ENCODE assay signal across 10 cellular contexts in the genomic region with DNA sequence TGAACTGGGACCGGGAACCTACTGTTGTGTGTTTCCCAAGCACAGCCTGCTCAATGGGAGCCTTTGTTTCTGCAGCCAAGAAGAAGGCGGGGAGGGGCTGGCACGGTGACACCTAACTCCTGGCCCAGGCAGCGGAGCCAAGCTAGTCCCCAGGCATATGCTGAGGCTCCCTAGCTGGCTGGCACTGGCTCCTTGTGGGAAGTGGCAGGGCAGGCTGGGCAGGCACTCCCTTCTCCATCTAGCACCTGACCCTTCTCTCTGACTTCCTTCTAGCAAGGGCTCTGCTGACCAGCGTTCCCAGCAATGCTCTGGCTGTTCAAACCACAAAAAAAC.
A peak's percentile ranks its signal among the peaks of the same experiment; 100 is the strongest.
DNase-seq lines count a peak whose midpoint lies in the region; ATAC-seq and TF ChIP-seq lines count a peak whose summit lies in the region.
"Had no signal": no experiment of that assay in that cellular context is flagged by ENCODE, and none has a peak within 500 bp of the region (broad histone marks: within the 10 kb centered on the region; RNA-seq: fewer than 3 reads in every experiment).

No MANE protein-coding gene starts in this region.

- H3K9ac ChIP-seq in SK-N-SH = no peak overlapping the region

- H2AFZ ChIP-seq in SK-N-SH (ENCODE audit: low read depth) = no peak overlapping the region

- no peak overlapping the region for H3K4me2 ChIP-seq in SK-N-SH

- H3K4me1 ChIP-seq in breast epithelium (peaks cover 0 to 10% of the 10 kb centered on the region in 2 donors), transverse colon (peaks cover 15 to 29% (median 26%) of the 10 kb centered on the region in 4 donors), SK-N-SH (ENCODE audit: control insufficient read depth in 1 of 2, insufficient read depth in 2 of 2, low read depth in 1 of 2, low read length in 1 of 2) (peaks cover 0 to 9% of the 10 kb centered on the region in 2 experiments; a peak in 1 of 4 replicates)

- H3K27ac ChIP-seq in breast epithelium (peak overlapping the region; percentile 86 to 90), transverse colon (peak overlapping the region; percentile 61 to 85 (median 69)), SK-N-SH (ENCODE audit: low read depth in 2 of 2, low read length in 1 of 2) (no peak overlapping the region)

- CTCF ChIA-PET in SK-N-SH (lab: Yijun Ruan, JAX) = interaction anchor here (0.5 to 5.7 kb wide), 24 partner anchors 8 to 1760 kb away, joined by 3 to 39 read pairs (median 4); no protein-coding TSS in a partner anchor

- ATAC-seq in left lobe of liver = peak; percentile 57
- ATAC-seq: activated CD8-positive, alpha-beta memory T cell treated with anti-CD3 and anti-CD28 coated beads, Interleukin-2, amount 10 ng/mL, durations not matched to agents 7 days and 5 days had no signal

- TF ChIP-seq EP300 in transverse colon (IDR thresholded peaks at IDR 0.05; ENCODE audit: low read depth) (no peak), SK-N-SH (IDR thresholded peaks at IDR 0.05; ENCODE audit: borderline replicate concordance in 1 of 2, low read depth in 1 of 2, low read length in 1 of 2) (no peak)

- WGBS in transverse colon (ENCODE audit: low coverage in 1 of 2), 2 donors = 20 to 22% methylated on average over 1 to 5 of the region's 5 CpGs
- 59% methylated on average over 5 of the region's 5 CpGs for WGBS in SK-N-SH (ENCODE audit: low lambda C conversion rate)

- H3K79me2 ChIP-seq in SK-N-SH (ENCODE audit: insufficient read depth) = no peaks in the 10 kb centered on the region

- TF ChIP-seq POLR2A in breast epithelium (IDR thresholded peaks at IDR 0.05) (no peak), transverse colon (IDR thresholded peaks at IDR 0.05) (no peak)

- no peaks in the 10 kb centered on the region for H3K36me3 ChIP-seq in breast epithelium
- H3K36me3 ChIP-seq in transverse colon = no peaks in the 10 kb centered on the region
- no peaks in the 10 kb centered on the region for H3K36me3 ChIP-seq in SK-N-SH (replicated peaks in 1 of 2; ENCODE audit: control insufficient read depth in 1 of 2, insufficient read depth in 2 of 2, low read length in 1 of 2)

- intact Hi-C loops in breast epithelium (cut with DNase I; ENCODE audit: low total_unique reads) = no loop called here
- intact Hi-C loops in transverse colon (cut with DNase I; ENCODE audit: low total_unique reads) = no loop called here
- intact Hi-C loops in posterior vena cava (cut with DNase I) = loop anchor here in 1 of 2 donors (2.0 kb wide), 1 partner anchor 86 kb away; no protein-coding TSS in a partner anchor

- no peaks in the 10 kb centered on the region for H4K20me1 ChIP-seq in SK-N-SH (ENCODE audit: insufficient read depth)

- DNase-seq in NCI-H1105 treated with DMSO at 0.1 percent for 48 hours (lab: John Stamatoyannopoulos, UW) = peak; percentile 69
- DNase-seq in breast epithelium (ENCODE audit: low spot score in 2 of 2) = peak; percentile 95 to 96
- DNase-seq in left lobe of liver (ENCODE audit: low spot score) = peak; percentile 49
- DNase-seq in transverse colon = peak; percentile 88
- DNase-seq in SK-N-SH = no peak
- DNase-seq in AML-193 (lab: John Stamatoyannopoulos, UW) = no peak
- no peak for DNase-seq in posterior vena cava (ENCODE audit: low spot score)
- no peak for DNase-seq in RPMI8226
- DNase-seq: activated CD8-positive, alpha-beta memory T cell treated with anti-CD3 and anti-CD28 coated beads, Interleukin-2, amount 10 ng/mL, durations not matched to agents 7 days and 5 days; NCI-H2227 treated with DMSO at 0.1 percent for 48 hours had no signal

- H3K27me3 ChIP-seq in breast epithelium = no peaks in the 10 kb centered on the region
- no peaks in the 10 kb centered on the region for H3K27me3 ChIP-seq in transverse colon
- no peaks in the 10 kb centered on the region for H3K27me3 ChIP-seq in SK-N-SH (ENCODE audit: insufficient read depth)

- POLR2A ChIA-PET in SK-N-SH (lab: Yijun Ruan, JAX) = no interaction called here

- TF ChIP-seq RAD21 in SK-N-SH (IDR thresholded peaks at IDR 0.05; ENCODE audit: low read length) = no peak

- H3K4me3 ChIP-seq in breast epithelium (no peak overlapping the region), transverse colon (no peak overlapping the region), SK-N-SH (ENCODE audit: low read depth in 2 of 2, low read length in 1 of 2) (no peak overlapping the region)

- H3K9me3 ChIP-seq in breast epithelium = no peaks in the 10 kb centered on the region
- H3K9me3 ChIP-seq in transverse colon = no peaks in the 10 kb centered on the region
- no peaks in the 10 kb centered on the region for H3K9me3 ChIP-seq in SK-N-SH

- TF ChIP-seq CTCF in breast epithelium (IDR thresholded peaks at IDR 0.05) = no peak
- no peak for TF ChIP-seq CTCF in transverse colon (IDR thresholded peaks at IDR 0.05)
- TF ChIP-seq CTCF in SK-N-SH (IDR thresholded peaks at IDR 0.05) = no peak

- peaks cover 3% of the 10 kb centered on the region for H3F3A ChIP-seq in SK-N-SH (replicated peaks; ENCODE audit: insufficient read depth)

- no peaks in the 10 kb centered on the region for H3K9me2 ChIP-seq in SK-N-SH

- in situ Hi-C loops in transverse colon (cut with MboI; ENCODE audit: low pct_ligation_motif_present in 1 of 4, low pct_unique_long_range_greater_than_20kb in 1 of 4, low sequenced_read_pairs in 3 of 4) = loop anchor here in 2 of 4 donors (25.0 kb wide), 1 partner anchor 314 kb away; no protein-coding TSS in a partner anchor

TF ChIP-seq in SK-N-SH, 30 proteins besides CTCF, POLR2A, EP300 and RAD21 (continues in another document):
- TF ChIP-seq FOXM1 (IDR thresholded peaks at IDR 0.05; ENCODE audit: low read depth) = no peak
- TF ChIP-seq JUND (IDR thresholded peaks at IDR 0.05) = no peak
- TF ChIP-seq MEF2A (IDR thresholded peaks at IDR 0.05; ENCODE audit: borderline replicate concordance, low read depth) = no peak
- no peak for TF ChIP-seq FOSL2 (IDR thresholded peaks at IDR 0.05; ENCODE audit: borderline replicate concordance, low read depth)
- no peak for TF ChIP-seq RXRA (IDR thresholded peaks at IDR 0.05; ENCODE audit: borderline replicate concordance, low read depth)
- no peak for TF ChIP-seq SIN3A (IDR thresholded peaks at IDR 0.05; ENCODE audit: borderline replicate concordance, low read depth, low read length)
- TF ChIP-seq, protein P1, sequence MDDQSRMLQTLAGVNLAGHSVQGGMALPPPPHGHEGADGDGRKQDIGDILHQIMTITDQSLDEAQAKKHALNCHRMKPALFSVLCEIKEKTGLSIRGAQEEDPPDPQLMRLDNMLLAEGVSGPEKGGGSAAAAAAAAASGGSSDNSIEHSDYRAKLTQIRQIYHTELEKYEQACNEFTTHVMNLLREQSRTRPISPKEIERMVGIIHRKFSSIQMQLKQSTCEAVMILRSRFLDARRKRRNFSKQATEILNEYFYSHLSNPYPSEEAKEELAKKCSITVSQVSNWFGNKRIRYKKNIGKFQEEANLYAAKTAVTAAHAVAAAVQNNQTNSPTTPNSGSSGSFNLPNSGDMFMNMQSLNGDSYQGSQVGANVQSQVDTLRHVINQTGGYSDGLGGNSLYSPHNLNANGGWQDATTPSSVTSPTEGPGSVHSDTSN (IDR thresholded peaks at IDR 0.05) = no peak
- no peak for TF ChIP-seq POLR2AphosphoS5 (IDR thresholded peaks at IDR 0.05; ENCODE audit: low read depth, low read length)
- TF ChIP-seq EZH2phosphoT487 (IDR thresholded peaks at IDR 0.05; ENCODE audit: borderline replicate concordance, low read depth) = no peak
- TF ChIP-seq, protein P2, sequence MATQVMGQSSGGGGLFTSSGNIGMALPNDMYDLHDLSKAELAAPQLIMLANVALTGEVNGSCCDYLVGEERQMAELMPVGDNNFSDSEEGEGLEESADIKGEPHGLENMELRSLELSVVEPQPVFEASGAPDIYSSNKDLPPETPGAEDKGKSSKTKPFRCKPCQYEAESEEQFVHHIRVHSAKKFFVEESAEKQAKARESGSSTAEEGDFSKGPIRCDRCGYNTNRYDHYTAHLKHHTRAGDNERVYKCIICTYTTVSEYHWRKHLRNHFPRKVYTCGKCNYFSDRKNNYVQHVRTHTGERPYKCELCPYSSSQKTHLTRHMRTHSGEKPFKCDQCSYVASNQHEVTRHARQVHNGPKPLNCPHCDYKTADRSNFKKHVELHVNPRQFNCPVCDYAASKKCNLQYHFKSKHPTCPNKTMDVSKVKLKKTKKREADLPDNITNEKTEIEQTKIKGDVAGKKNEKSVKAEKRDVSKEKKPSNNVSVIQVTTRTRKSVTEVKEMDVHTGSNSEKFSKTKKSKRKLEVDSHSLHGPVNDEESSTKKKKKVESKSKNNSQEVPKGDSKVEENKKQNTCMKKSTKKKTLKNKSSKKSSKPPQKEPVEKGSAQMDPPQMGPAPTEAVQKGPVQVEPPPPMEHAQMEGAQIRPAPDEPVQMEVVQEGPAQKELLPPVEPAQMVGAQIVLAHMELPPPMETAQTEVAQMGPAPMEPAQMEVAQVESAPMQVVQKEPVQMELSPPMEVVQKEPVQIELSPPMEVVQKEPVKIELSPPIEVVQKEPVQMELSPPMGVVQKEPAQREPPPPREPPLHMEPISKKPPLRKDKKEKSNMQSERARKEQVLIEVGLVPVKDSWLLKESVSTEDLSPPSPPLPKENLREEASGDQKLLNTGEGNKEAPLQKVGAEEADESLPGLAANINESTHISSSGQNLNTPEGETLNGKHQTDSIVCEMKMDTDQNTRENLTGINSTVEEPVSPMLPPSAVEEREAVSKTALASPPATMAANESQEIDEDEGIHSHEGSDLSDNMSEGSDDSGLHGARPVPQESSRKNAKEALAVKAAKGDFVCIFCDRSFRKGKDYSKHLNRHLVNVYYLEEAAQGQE (IDR thresholded peaks at IDR 0.05; ENCODE audit: low read depth, low read length) = no peak
- TF ChIP-seq, protein P3, sequence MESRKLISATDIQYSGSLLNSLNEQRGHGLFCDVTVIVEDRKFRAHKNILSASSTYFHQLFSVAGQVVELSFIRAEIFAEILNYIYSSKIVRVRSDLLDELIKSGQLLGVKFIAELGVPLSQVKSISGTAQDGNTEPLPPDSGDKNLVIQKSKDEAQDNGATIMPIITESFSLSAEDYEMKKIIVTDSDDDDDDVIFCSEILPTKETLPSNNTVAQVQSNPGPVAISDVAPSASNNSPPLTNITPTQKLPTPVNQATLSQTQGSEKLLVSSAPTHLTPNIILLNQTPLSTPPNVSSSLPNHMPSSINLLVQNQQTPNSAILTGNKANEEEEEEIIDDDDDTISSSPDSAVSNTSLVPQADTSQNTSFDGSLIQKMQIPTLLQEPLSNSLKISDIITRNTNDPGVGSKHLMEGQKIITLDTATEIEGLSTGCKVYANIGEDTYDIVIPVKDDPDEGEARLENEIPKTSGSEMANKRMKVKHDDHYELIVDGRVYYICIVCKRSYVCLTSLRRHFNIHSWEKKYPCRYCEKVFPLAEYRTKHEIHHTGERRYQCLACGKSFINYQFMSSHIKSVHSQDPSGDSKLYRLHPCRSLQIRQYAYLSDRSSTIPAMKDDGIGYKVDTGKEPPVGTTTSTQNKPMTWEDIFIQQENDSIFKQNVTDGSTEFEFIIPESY (IDR thresholded peaks at IDR 0.05; ENCODE audit: borderline replicate concordance, low read depth) = no peak
- no peak for TF ChIP-seq TAF1 (IDR thresholded peaks at IDR 0.05; ENCODE audit: borderline replicate concordance, low read depth, low read length)
- no peak for TF ChIP-seq ELF1 (IDR thresholded peaks at IDR 0.05)

Comparison
In these comparisons a context has a peak if more than half of its experiments do, and no peak if none do; other contexts are left out.
1. DNase-seq: peak in NCI-H1105 treated with DMSO at 0.1 percent for 48 hours (single experiment), breast epithelium (2 of 2), left lobe of liver (single experiment) and transverse colon (single experiment); none in SK-N-SH (single experiment), AML-193 (0 of 2), posterior vena cava (single experiment) and RPMI8226 (single experiment).
2. H3K27ac ChIP-seq: peak in breast epithelium (2 of 2) and transverse colon (4 of 4); none in SK-N-SH (0 of 2).